8 cellular contexts compared by ENCODE assay signal in genomic region chr12:109899783-109900751, GRCh38. TPM values are rescaled to one million over a fixed set of nuclear protein-coding genes. Genes with fewer than 3 reads are reported as not detected.
DNase-seq lines count a peak whose midpoint lies in the region; ATAC-seq and TF ChIP-seq lines count a peak whose summit lies in the region.

Gene TCHP (plus strand): TSS chr12:109900274. CDS start chr12:109903027, 2,753 bp downstream.

- H3K4me3 ChIP-seq in AG09309 (ENCODE audit: control insufficient read depth, low read depth, low read length): peak within 1 kb of the TSS; percentile 81
- peak within 1 kb of the TSS; percentile 79 to 94 (median 91) for H3K4me3 ChIP-seq in liver (ENCODE audit: low read depth in 1 of 3, low read length in 3 of 3)

- peak within 1 kb of the TSS; percentile 0 to 51 for H3K27ac ChIP-seq in liver (ENCODE audit: low read depth in 1 of 2, low read length in 2 of 2)

- H3K4me1 ChIP-seq in liver (ENCODE audit: control insufficient read depth in 4 of 4, insufficient read depth in 4 of 4, low read length in 3 of 4): peaks cover 1 to 16% (median 10%) of the 10 kb centered on the region in 4 donors

- H3K36me3 ChIP-seq in liver (ENCODE audit: control insufficient read depth in 4 of 4, insufficient read depth in 3 of 4, low read depth in 1 of 4, low read length in 3 of 4): peaks cover 9 to 22% (median 15%) of the 10 kb centered on the region in 4 donors

- peak within 1 kb of the TSS; percentile 90 for H3K9ac ChIP-seq in liver (ENCODE audit: low read depth in 1 of 2, low read length in 2 of 2)

- ATAC-seq in GM19025 (IDR thresholded peaks at IDR 0.05; ENCODE audit: low read depth, unreplicated experiment) (peak; percentile 73), HG03460 (IDR thresholded peaks at IDR 0.05; ENCODE audit: unreplicated experiment) (peak; percentile 82)

- no peaks in the 10 kb centered on the region for H3K27me3 ChIP-seq in liver (ENCODE audit: control insufficient read depth in 4 of 4, insufficient read depth in 4 of 4, low read length in 3 of 4)

- no peaks in the 10 kb centered on the region for H3K9me3 ChIP-seq in liver (ENCODE audit: control insufficient read depth in 4 of 4, low read length in 3 of 4)

- WGBS in liver: 3% methylated on average over 69 of the region's 69 CpGs

- TF ChIP-seq RAD21 in liver (IDR thresholded peaks at IDR 0.05): peak; percentile 71 to 77

- TF ChIP-seq CTCF in AG09309 (IDR thresholded peaks at IDR 0.05; ENCODE audit: control insufficient read depth, insufficient read depth, low read depth, low read length, missing control alignments) (peak; percentile 47), liver (IDR thresholded peaks at IDR 0.05; ENCODE audit: low read depth, low read length, missing input control) (peak; percentile 36)

- DNase-seq in AG09309 (ENCODE audit: low read depth) (peak; percentile 46), NCI-H748 (lab: John Stamatoyannopoulos, UW; ENCODE audit: unreplicated experiment) (peak; percentile 86), dermis microvascular lymphatic vessel endothelial cell (ENCODE audit: low read depth in 2 of 2) (peak; percentile 73 to 92)
- DNase-seq in activated CD4-positive, alpha-beta T cell treated with anti-CD3 and anti-CD28 coated beads, Interleukin-2, amount 50 U/mL, for 4 hours: peak; percentile 65 to 67
- peak; percentile 73 for DNase-seq in stimulated activated CD4-positive, alpha-beta T cell treated with anti-CD3 and anti-CD28 coated beads, Interleukin-4, amount 100 ng/mL, for 1 hour

TF ChIP-seq in liver, 16 proteins besides CTCF, POLR2A, EP300 and RAD21:
- TF ChIP-seq GABPA (IDR thresholded peaks at IDR 0.05 in 1 of 2, conservative IDR thresholded peaks at IDR 0.05 in 1 of 2) (peak in 1 of 2 donors; percentile 74), JUND (IDR thresholded peaks at IDR 0.05) (no peak), RXRA (IDR thresholded peaks at IDR 0.05) (peak; percentile 32 to 37), REST (IDR thresholded peaks at IDR 0.05) (no peak), SP1 (IDR thresholded peaks at IDR 0.05) (peak; percentile 40), NR2F2 (IDR thresholded peaks at IDR 0.05) (peak; percentile 32), YY1 (IDR thresholded peaks at IDR 0.05) (peak; percentile 94), ATF3 (IDR thresholded peaks at IDR 0.05) (no peak), HNF4A (conservative IDR thresholded peaks at IDR 0.05) (peak in 1 of 2 donors; percentile 37), FOXA1 (IDR thresholded peaks at IDR 0.05) (no peak), FOXA2 (IDR thresholded peaks at IDR 0.05) (no peak), TAF1 (conservative IDR thresholded peaks at IDR 0.05) (no peak), EGR1 (IDR thresholded peaks at IDR 0.05; ENCODE audit: low read depth in 2 of 2) (no peak), MAX (IDR thresholded peaks at IDR 0.05) (peak; percentile 63), HNF4G (IDR thresholded peaks at IDR 0.05) (no peak), ZBTB33 (IDR thresholded peaks at IDR 0.05) (peak; percentile 75)

RNA-seq across cellular contexts. Expression of gene TCHP, which starts in this region (rescaled TPM):
- total RNA-seq in dermis microvascular lymphatic vessel endothelial cell: 5.2 and 5.4 TPM in 2 replicates
- 1 to 10 TPM; 5.4 to 9.8 TPM for total RNA-seq in liver
- polyA plus RNA-seq in liver: 1 to 10 TPM; 5.0 to 5.1 TPM

Comparison
In these comparisons a context has a peak if more than half of its experiments do, and no peak if none do; other contexts are left out.
1. Peak in every context shown above with its lines: DNase-seq, ATAC-seq, H3K4me3 ChIP-seq and H3K27ac ChIP-seq.